8 cellular contexts compared by ENCODE assay signal in genomic region chr12:114681149-114681849, GRCh38. TPM values are rescaled to one million over a fixed set of nuclear protein-coding genes. Genes with fewer than 3 reads are reported as not detected.
A peak's percentile ranks its signal among the peaks of the same experiment; 100 is the strongest.
DNase-seq lines count a peak whose midpoint lies in the region; ATAC-seq and TF ChIP-seq lines count a peak whose summit lies in the region.

No MANE protein-coding gene starts in this region.

- H3K36me3 ChIP-seq in right atrium auricular region (no peaks in the 10 kb centered on the region), mesenchymal stem cell (ENCODE audit: control insufficient read depth in 1 of 2, insufficient read depth in 2 of 2, low read depth in 1 of 2, low read length in 2 of 2) (peaks cover 0 to 50% of the 10 kb centered on the region in 2 experiments)

- no peaks in the 10 kb centered on the region for H3K9me3 Mint-ChIP-seq in chondrocyte (ENCODE audit: low read depth)

- peak overlapping the region; percentile 96 for H3K4me3 Mint-ChIP-seq in chondrocyte (ENCODE audit: unreplicated experiment)

- H3K27me3 ChIP-seq in right atrium auricular region (peaks cover 3 to 5% of the 10 kb centered on the region in 2 donors), mesenchymal stem cell (ENCODE audit: control insufficient read depth in 1 of 2, insufficient read depth in 1 of 2, low read length in 2 of 2) (peaks cover 0 to 63% of the 10 kb centered on the region in 2 experiments)

- H3K4me1 Mint-ChIP-seq in chondrocyte (ENCODE audit: low read depth), result peaks cover 39% of the 10 kb centered on the region

- no peak overlapping the region for H4K91ac ChIP-seq in mesenchymal stem cell (ENCODE audit: low read length)

- peak overlapping the region; percentile 96 for H3K27ac Mint-ChIP-seq in chondrocyte (ENCODE audit: unreplicated experiment)

- no peak for ATAC-seq in left ventricle myocardium superior

- peak overlapping the region in 1 of 2 experiments; percentile 57 for H3K23ac ChIP-seq in mesenchymal stem cell (ENCODE audit: low read length in 2 of 2)

- H3K4me1 ChIP-seq in right atrium auricular region, result peaks cover 0 to 29% of the 10 kb centered on the region in 2 donors
- H3K4me1 ChIP-seq in mesenchymal stem cell (ENCODE audit: control insufficient read depth, insufficient read depth, low read depth, low read length), result peaks cover 16% of the 10 kb centered on the region

- H2BK5ac ChIP-seq in mesenchymal stem cell (ENCODE audit: low read depth, low read length, poor library complexity, severe bottlenecking), result no peak overlapping the region

- peak overlapping the region; percentile 69 for H4K8ac ChIP-seq in mesenchymal stem cell (ENCODE audit: low read length)

- DNase-seq in right atrium auricular region (ENCODE audit: low spot score) (no peak), left ventricle myocardium superior (no peak), chondrocyte (ENCODE audit: low spot score) (no peak), mesenchymal stem cell (peak; percentile 65), retina (no peak), NCI-H146 treated with DMSO at 0.1 percent for 48 hours (lab: John Stamatoyannopoulos, UW; ENCODE audit: unreplicated experiment) (no peak), HUDEP-2 (lab: John Stamatoyannopoulos, UW; ENCODE audit: unreplicated experiment in 76 of 76) (no peak), DMS53 (lab: John Stamatoyannopoulos, UW) (no peak)

- H2BK12ac ChIP-seq in mesenchymal stem cell (ENCODE audit: low read length in 2 of 2), result peak overlapping the region in 1 of 2 experiments; percentile 24

- no peaks in the 10 kb centered on the region for H3K79me1 ChIP-seq in mesenchymal stem cell (replicated peaks; ENCODE audit: low read length, poor library complexity, severe bottlenecking)

- H3K4me3 ChIP-seq in right atrium auricular region, result peak overlapping the region; percentile 58 to 67
- peak overlapping the region in 1 of 2 experiments; percentile 88 for H3K4me3 ChIP-seq in mesenchymal stem cell (ENCODE audit: insufficient read depth in 1 of 2, low read depth in 1 of 2, low read length in 2 of 2)

- H2BK120ac ChIP-seq in mesenchymal stem cell (ENCODE audit: low read depth, low read length), result peak overlapping the region; percentile 42

- H3K18ac ChIP-seq in mesenchymal stem cell (ENCODE audit: low read depth in 1 of 2, low read length in 2 of 2), result peak overlapping the region; percentile 73 to 88

- WGBS in mesenchymal stem cell, result 7% methylated on average over 14 of the region's 16 CpGs

- H2AFZ ChIP-seq in mesenchymal stem cell (ENCODE audit: low read depth, low read length), result no peak overlapping the region

- peaks cover 39% of the 10 kb centered on the region for H3K27me3 Mint-ChIP-seq in chondrocyte (ENCODE audit: low read depth)

- no peak for TF ChIP-seq CTCF in right atrium auricular region (IDR thresholded peaks at IDR 0.05)
- TF ChIP-seq CTCF in chondrocyte (IDR thresholded peaks at IDR 0.05), result no peak

- peaks cover 6% of the 10 kb centered on the region for H3K36me3 Mint-ChIP-seq in chondrocyte (ENCODE audit: low read depth)

- H3K27ac ChIP-seq in right atrium auricular region, result peak overlapping the region; percentile 90 to 93
- H3K27ac ChIP-seq in mesenchymal stem cell (ENCODE audit: low read length, poor library complexity, severe bottlenecking), result no peak overlapping the region

- H2AK5ac ChIP-seq in mesenchymal stem cell (ENCODE audit: low read length, severe bottlenecking), result no peak overlapping the region

- intact Hi-C loops in left ventricle myocardium superior (cut with micrococcal nuclease), result no loop called here

- no peaks in the 10 kb centered on the region for H3K9me3 ChIP-seq in right atrium auricular region
- no peaks in the 10 kb centered on the region for H3K9me3 ChIP-seq in mesenchymal stem cell (ENCODE audit: control insufficient read depth, low read length)

- H3K14ac ChIP-seq in mesenchymal stem cell (ENCODE audit: low read length in 2 of 2), result no peak overlapping the region

- no peak overlapping the region for H3K4me2 ChIP-seq in mesenchymal stem cell (ENCODE audit: low read length, poor library complexity, severe bottlenecking)

- H3K9ac ChIP-seq in mesenchymal stem cell (ENCODE audit: low read length), result peak overlapping the region; percentile 100

- no peak overlapping the region for H2BK15ac ChIP-seq in mesenchymal stem cell (ENCODE audit: low read depth, poor library complexity, severe bottlenecking)

- no peak overlapping the region for H3K4ac ChIP-seq in mesenchymal stem cell (ENCODE audit: low read depth in 1 of 2, low read length in 2 of 2)

RNA-seq across cellular contexts. Expression of gene TBX3, which starts 2.7 kb away (rescaled TPM):
- 10 to 100 TPM in 1 of 2 donors, 1 to 10 TPM in 1; 6.1 to 16.1 TPM for total RNA-seq in right atrium auricular region
- 16.3 TPM for total RNA-seq in left ventricle myocardium superior
- 0.53 to 2.9 TPM (median 2.5 TPM) in 3 replicates for total RNA-seq in chondrocyte
- 59.8 TPM for polyA plus RNA-seq in mesenchymal stem cell (2013, experiment 1 of 2)
- 57.6 TPM for polyA plus RNA-seq in mesenchymal stem cell (2013, experiment 2 of 2)
